29 cellular contexts compared by ENCODE assay signal in genomic region chr11:117413616-117414015, GRCh38.
"Had no signal": no experiment of that assay in that cellular context is flagged by ENCODE, and none has a peak within 500 bp of the region (broad histone marks: within the 10 kb centered on the region; RNA-seq: fewer than 3 reads in every experiment).

No MANE protein-coding gene starts in this region.

- DNase-seq: activated CD4-positive, alpha-beta memory T cell treated with anti-CD3 and anti-CD28 coated beads for 36 hours; activated CD4-positive, alpha-beta T cell treated with anti-CD3 and anti-CD28 coated beads for 36 hours; activated CD4-positive, alpha-beta T cell treated with anti-CD3 and anti-CD28 coated beads, Interleukin-2, amount 10 ng/mL, durations not matched to agents 24 days and 14 days; activated CD4-positive, CD25-positive, alpha-beta regulatory T cell; activated CD4-positive, CD25-positive, alpha-beta regulatory T cell treated with anti-CD3 and anti-CD28 coated beads, Interleukin-2, amount 50 U/mL, for 72 hours; activated CD8-positive, alpha-beta memory T cell treated with anti-CD3 and anti-CD28 coated beads, Interleukin-2, amount 10 ng/mL, durations not matched to agents 7 days and 5 days; activated CD8-positive, alpha-beta memory T cell treated with anti-CD3 and anti-CD28 coated beads, Interleukin-2, amount 50 U/mL, for 4 hours; activated CD8-positive, alpha-beta T cell treated with anti-CD3 and anti-CD28 coated beads, Interleukin-2, amount 10 ng/mL, durations not matched to agents 7 days and 5 days; activated gamma-delta T cell; activated naive CD4-positive, alpha-beta T cell; activated naive CD4-positive, alpha-beta T cell treated with anti-CD3 and anti-CD28 coated beads, Interleukin-2, amount 10 ng/mL, durations not matched to agents 7 days and 5 days; activated naive CD8-positive, alpha-beta T cell treated with anti-CD3 and anti-CD28 coated beads, Interleukin-2, amount 10 ng/mL, durations not matched to agents 7 days and 5 days; activated T-cell treated with anti-CD3 and anti-CD28 coated beads, Interleukin-2, amount 50 U/mL, for 4 hours; cortex of kidney; dermis blood vessel endothelial cell; effector CD4-positive, alpha-beta T cell; effector memory CD8-positive, alpha-beta T cell; esophagus squamous epithelium; foreskin melanocyte; T-helper 1 cell; T-helper 17 cell had no signal

- H3K4me1 ChIP-seq: ascending aorta, breast epithelium, esophagus squamous epithelium, gastroesophageal sphincter had no signal

- H3K9me3 ChIP-seq: ascending aorta, breast epithelium, esophagus squamous epithelium, gastroesophageal sphincter had no signal

- H3K36me3 ChIP-seq: breast epithelium, cardiac muscle cell had no signal

- H3K27ac ChIP-seq: ascending aorta, breast epithelium, cardiac muscle cell, epithelial cell of prostate, esophagus squamous epithelium, gastroesophageal sphincter had no signal

- FAIRE-seq: colon, endometrium, endothelial cell of umbilical vein had no signal

- H3K4me3 ChIP-seq: ascending aorta, breast epithelium, cardiac muscle cell, esophagus squamous epithelium, gastroesophageal sphincter had no signal

- H3K27me3 ChIP-seq: ascending aorta, breast epithelium, cardiac muscle cell had no signal
